9 cellular contexts compared by ENCODE assay signal in the genomic region with DNA sequence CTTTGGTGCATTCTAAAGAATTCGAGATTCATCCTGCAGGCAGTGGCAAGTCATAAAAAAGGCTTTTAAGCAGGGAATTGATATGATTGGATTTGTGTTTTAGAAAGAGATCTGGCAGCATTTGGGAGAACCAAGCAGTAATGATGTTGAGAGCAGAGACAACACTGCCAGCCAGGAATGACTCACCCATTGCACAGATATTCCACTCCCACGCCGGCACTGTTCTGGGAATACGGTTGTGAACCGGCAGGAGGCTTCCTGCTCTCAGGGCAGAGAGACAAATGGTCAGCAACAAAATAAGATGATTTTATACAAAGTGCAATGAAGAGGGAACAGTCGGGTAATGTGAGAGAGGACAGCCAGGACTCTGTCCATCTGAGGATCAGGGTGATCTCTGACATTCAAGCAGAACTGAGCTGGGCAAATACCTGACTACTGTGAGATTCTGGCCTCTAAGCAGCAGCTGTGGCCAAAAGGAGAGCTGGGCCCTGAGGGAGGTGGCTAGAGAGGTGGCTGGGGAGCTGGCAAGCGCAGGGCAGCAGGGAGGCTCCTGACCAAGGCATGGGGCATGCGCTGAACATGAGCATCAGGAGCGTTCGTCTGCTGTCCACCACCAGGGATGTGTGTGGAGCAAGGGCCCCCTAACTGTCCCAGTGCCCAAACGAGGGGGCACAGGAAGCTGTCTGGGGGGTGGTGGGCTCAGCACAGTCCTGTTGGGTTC. TPM values are rescaled to one million over a fixed set of nuclear protein-coding genes. Genes with fewer than 3 reads are reported as not detected.
A peak's percentile ranks its signal among the peaks of the same experiment; 100 is the strongest.
DNase-seq lines count a peak whose midpoint lies in the region; ATAC-seq and TF ChIP-seq lines count a peak whose summit lies in the region.
"Had no signal": no experiment of that assay in that cellular context is flagged by ENCODE, and none has a peak within 500 bp of the region (broad histone marks: within the 10 kb centered on the region; RNA-seq: fewer than 3 reads in every experiment).

No MANE protein-coding gene starts in this region.

- no peak overlapping the region for H3K27ac ChIP-seq in mammary epithelial cell (ENCODE audit: insufficient read depth, low read depth, low read length)
- H3K27ac ChIP-seq in thyroid gland, result peak overlapping the region in 2 of 3 donors; percentile 54 to 71

- 39% methylated on average over 11 of the region's 11 CpGs for WGBS in mammary epithelial cell (ENCODE audit: low coverage, missing lambda C conversion rate)
- 76 to 78% methylated on average over 10 to 11 of the region's 11 CpGs for WGBS in thyroid gland, 2 donors

- CTCF ChIA-PET in mammary epithelial cell (lab: Charles Lee; ENCODE audit: low non-redundant PET) (no interaction called here), GM10248 (lab: Yijun Ruan, JAX) (interaction anchor here (1.2 kb wide), 1 partner anchor 12 kb away, joined by 5 read pairs; no protein-coding TSS in a partner anchor)

- intact Hi-C loops in mammary epithelial cell (cut with micrococcal nuclease), result no loop called here
- intact Hi-C loops in thyroid gland (cut with DNase I), result no loop called here

- POLR2A ChIA-PET in GM10248 (lab: Yijun Ruan, JAX), result no interaction called here

- dilution Hi-C loops in mammary epithelial cell (cut with HindIII; ENCODE audit: low sequenced_read_pairs), result loop anchor here (10.0 kb wide), 1 partner anchor 48 kb away; no protein-coding TSS in a partner anchor

- peak; percentile 55 for DNase-seq in HPDE6-E6E7 (ENCODE audit: extremely low spot score)
- peak; percentile 68 for DNase-seq in mammary epithelial cell
- DNase-seq in iris pigment epithelial cell (ENCODE audit: low read depth), result peak; percentile 92
- DNase-seq in thyroid gland, result peak in 1 of 2 donors; percentile 33
- DNase-seq in GM19238 (ENCODE audit: insufficient read length, low spot score), result no peak
- DNase-seq in HuH-7.5 (ENCODE audit: low spot score), result no peak
- DNase-seq in GM10248 (ENCODE audit: extremely low spot score), result no peak
- DNase-seq: cerebellar nuclear complex had no signal

- in situ Hi-C loops in mammary epithelial cell (cut with MboI; ENCODE audit: low sequenced_read_pairs in 2 of 2), result no loop called here

- TF ChIP-seq POLR2A in thyroid gland (IDR thresholded peaks at IDR 0.05), result no peak

- H3K4me2 ChIP-seq in mammary epithelial cell (ENCODE audit: insufficient read depth, low read depth, low read length), result no peak overlapping the region

- no peaks in the 10 kb centered on the region for H4K20me1 ChIP-seq in mammary epithelial cell (ENCODE audit: insufficient read depth, low read length)

- H3K9ac ChIP-seq in mammary epithelial cell (ENCODE audit: insufficient read depth, low read length), result no peak overlapping the region

- H3K9me3 ChIP-seq in mammary epithelial cell (replicated peaks; ENCODE audit: insufficient read depth, low read length), result no peaks in the 10 kb centered on the region
- H3K9me3 ChIP-seq in thyroid gland, result no peaks in the 10 kb centered on the region

- no TSS peak for BruUV-seq in mammary epithelial cell (replicated peaks; lab: Mats Ljungman, UMichigan)

- no peaks in the 10 kb centered on the region for H3K36me3 ChIP-seq in mammary epithelial cell (ENCODE audit: insufficient read depth, low read length)
- no peaks in the 10 kb centered on the region for H3K36me3 ChIP-seq in thyroid gland

- H3K4me3 ChIP-seq in mammary epithelial cell (replicated peaks in 1 of 3; ENCODE audit: insufficient read depth in 1 of 3, low read depth in 2 of 3, low read length in 3 of 3) (no peak overlapping the region), thyroid gland (replicated peaks in 1 of 3) (no peak overlapping the region)

- TF ChIP-seq CTCF in mammary epithelial cell (conservative IDR thresholded peaks at IDR 0.05 in 1 of 2, IDR thresholded peaks at IDR 0.05 in 1 of 2; ENCODE audit: extremely low read depth in 1 of 2, insufficient read depth in 1 of 2, low read depth in 1 of 2, low read length in 2 of 2) (peak; percentile 35 to 47), thyroid gland (IDR thresholded peaks at IDR 0.05) (no peak), GM10248 (IDR thresholded peaks at IDR 0.05; ENCODE audit: control extremely low read depth, extremely low read depth, low read depth, missing control alignments) (no peak)

- ATAC-seq in GM19467 (IDR thresholded peaks at IDR 0.05; ENCODE audit: unreplicated experiment), result no peak

- H3K79me2 ChIP-seq in mammary epithelial cell (ENCODE audit: insufficient read depth, low read length), result no peaks in the 10 kb centered on the region

- H3K4me1 ChIP-seq in mammary epithelial cell (ENCODE audit: insufficient read depth, low read length) (peaks cover 21% of the 10 kb centered on the region), thyroid gland (peaks cover 15 to 32% of the 10 kb centered on the region in 2 donors)

- H3K27me3 ChIP-seq in mammary epithelial cell (ENCODE audit: insufficient read depth, low read length), result no peaks in the 10 kb centered on the region
- H3K27me3 ChIP-seq in thyroid gland, result no peaks in the 10 kb centered on the region

- H2AFZ ChIP-seq in mammary epithelial cell (ENCODE audit: low read depth, low read length), result peak overlapping the region; percentile 19

RNA-seq across cellular contexts. Expression of a gene that starts 56.1 kb away (rescaled TPM):
- total RNA-seq in mammary epithelial cell (100 to 1,000 TPM; 104 to 156 TPM), thyroid gland (10 to 100 TPM; 16.0 to 28.0 (median 22.8) TPM)
- polyA plus RNA-seq in mammary epithelial cell, result 82.4 TPM
- 125 TPM for polyA minus RNA-seq in mammary epithelial cell

Comparison
In these comparisons a context has a peak if more than half of its experiments do, and no peak if none do; other contexts are left out.
1. DNase-seq: peak in HPDE6-E6E7 (single experiment), mammary epithelial cell (single experiment) and iris pigment epithelial cell (single experiment); none in GM19238 (single experiment), HuH-7.5 (single experiment) and GM10248 (single experiment).
2. CTCF ChIP-seq: peak in mammary epithelial cell (2 of 2); none in thyroid gland (0 of 6) and GM10248 (single experiment).